ENCODE assay signal across 9 cellular contexts in the genomic region with DNA sequence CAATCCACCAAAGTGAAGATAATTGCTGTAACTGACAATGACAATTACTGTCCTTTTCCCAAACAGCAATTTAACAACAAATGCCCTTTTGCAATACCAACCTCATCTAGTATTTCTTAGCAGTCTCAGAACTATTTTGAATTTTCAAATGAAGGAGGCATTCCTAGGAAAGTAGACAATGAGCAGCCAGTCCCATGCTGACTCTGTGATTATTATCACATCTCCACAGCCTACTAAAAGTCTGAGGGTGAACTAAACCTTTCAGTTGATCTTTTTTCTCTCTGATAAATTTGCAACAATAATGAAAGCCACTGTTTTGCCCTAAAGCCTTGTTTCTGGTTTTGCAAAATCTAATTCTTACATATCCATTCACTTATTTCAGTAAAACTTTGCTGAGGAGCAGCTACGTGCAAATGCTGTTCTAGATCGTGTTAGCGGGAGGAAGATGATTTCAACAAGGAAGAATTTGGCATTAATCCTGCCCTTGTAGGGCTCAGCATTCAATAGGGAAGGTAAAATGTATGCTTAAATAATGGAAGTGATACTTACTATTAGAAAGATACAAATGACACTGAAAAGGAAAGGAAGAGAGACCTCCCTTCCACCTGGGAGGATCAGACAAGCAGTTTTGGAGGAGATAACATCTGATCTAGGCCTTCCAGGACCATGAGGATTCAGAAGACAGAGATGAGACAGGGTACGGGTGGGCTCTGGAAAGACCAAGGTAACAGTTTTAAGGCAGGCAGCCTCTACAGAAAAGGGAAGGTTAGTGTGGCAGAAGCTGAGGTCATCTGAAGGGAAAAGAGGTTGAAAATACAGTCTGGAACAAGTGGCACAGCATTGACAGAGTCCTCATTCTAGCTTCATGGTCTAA. TPM values are rescaled to one million over a fixed set of nuclear protein-coding genes. Genes with fewer than 3 reads are reported as not detected.
A peak's percentile ranks its signal among the peaks of the same experiment; 100 is the strongest.
DNase-seq lines count a peak whose midpoint lies in the region; ATAC-seq and TF ChIP-seq lines count a peak whose summit lies in the region.
"Had no signal": no experiment of that assay in that cellular context is flagged by ENCODE, and none has a peak within 500 bp of the region (broad histone marks: within the 10 kb centered on the region; RNA-seq: fewer than 3 reads in every experiment).

No MANE protein-coding gene starts in this region.

- intact Hi-C loops in heart left ventricle (cut with DNase I), result no loop called here
- intact Hi-C loops in cardiac septum (cut with DNase I), result no loop called here
- intact Hi-C loops in activated CD8-positive, alpha-beta T cell treated with anti-CD3 and anti-CD28 coated beads for 36 hours (cut with micrococcal nuclease), result no loop called here
- intact Hi-C loops in right cardiac atrium (cut with DNase I), result no loop called here

- POLR2A ChIA-PET in activated CD8-positive, alpha-beta T cell treated with anti-CD3 and anti-CD28 coated beads for 36 hours (lab: Charles Lee), result interaction anchor here (0.9 to 2.3 kb wide), 4 partner anchors 8 to 48 kb away, joined by 3 to 11 read pairs (median 4); partner anchors contain the start of gene SLC38A1

- H3K36me3 ChIP-seq in heart left ventricle, result no peaks in the 10 kb centered on the region
- peaks cover 17% of the 10 kb centered on the region for H3K36me3 ChIP-seq in thymus (ENCODE audit: control insufficient read depth, insufficient read depth)

- peak overlapping the region; percentile 8 for H3K4me3 Mint-ChIP-seq in activated CD8-positive, alpha-beta T cell treated with anti-CD3 and anti-CD28 coated beads for 36 hours
- H3K4me3 Mint-ChIP-seq: neural crest cell had no signal

- 41 to 49% (median 47%) methylated on average over 4 of the region's 4 CpGs for WGBS in heart left ventricle, 4 donors
- WGBS in thymus, result 90% methylated on average over 4 of the region's 4 CpGs
- 57% methylated on average over 4 of the region's 4 CpGs for WGBS in right cardiac atrium

- peaks cover 91% of the 10 kb centered on the region for H3K4me1 Mint-ChIP-seq in activated CD8-positive, alpha-beta T cell treated with anti-CD3 and anti-CD28 coated beads for 36 hours (ENCODE audit: low read depth)

- H3K9me3 Mint-ChIP-seq in activated CD8-positive, alpha-beta T cell treated with anti-CD3 and anti-CD28 coated beads for 36 hours, result peaks cover 2% of the 10 kb centered on the region
- H3K9me3 Mint-ChIP-seq: neural crest cell had no signal

- CTCF ChIA-PET in activated CD8-positive, alpha-beta T cell treated with anti-CD3 and anti-CD28 coated beads for 36 hours (lab: Charles Lee), result no interaction called here

- H3K27me3 ChIP-seq in heart left ventricle (no peaks in the 10 kb centered on the region), thymus (ENCODE audit: control insufficient read depth, insufficient read depth) (no peaks in the 10 kb centered on the region), right cardiac atrium (ENCODE audit: control insufficient read depth, insufficient read depth) (no peaks in the 10 kb centered on the region)

- peaks cover 0 to 79% (median 26%) of the 10 kb centered on the region in 12 donors for H3K4me1 ChIP-seq in heart left ventricle
- peaks cover 30% of the 10 kb centered on the region for H3K4me1 ChIP-seq in thymus (ENCODE audit: control insufficient read depth, insufficient read depth, low read length)
- peaks cover 2% of the 10 kb centered on the region for H3K4me1 ChIP-seq in right cardiac atrium (ENCODE audit: control insufficient read depth, insufficient read depth, low read length)

- peaks cover 87% of the 10 kb centered on the region for H3K36me3 Mint-ChIP-seq in activated CD8-positive, alpha-beta T cell treated with anti-CD3 and anti-CD28 coated beads for 36 hours (ENCODE audit: low read depth)

- H3K9me3 ChIP-seq in heart left ventricle (no peaks in the 10 kb centered on the region), thymus (ENCODE audit: control insufficient read depth) (no peaks in the 10 kb centered on the region), right cardiac atrium (ENCODE audit: control insufficient read depth, low read length) (no peaks in the 10 kb centered on the region)

- TF ChIP-seq CTCF in heart left ventricle (IDR thresholded peaks at IDR 0.05), result no peak
- no peak for TF ChIP-seq CTCF in activated CD8-positive, alpha-beta T cell treated with anti-CD3 and anti-CD28 coated beads for 36 hours (IDR thresholded peaks at IDR 0.05)
- TF ChIP-seq CTCF in foreskin fibroblast (IDR thresholded peaks at IDR 0.05; ENCODE audit: low read depth, low read length), result no peak

- ATAC-seq in heart left ventricle, result peak in 2 of 4 donors; percentile 34 to 40
- no peak for ATAC-seq in activated CD8-positive, alpha-beta T cell treated with anti-CD3 and anti-CD28 coated beads for 36 hours
- ATAC-seq in HG02642 (IDR thresholded peaks at IDR 0.05; ENCODE audit: poor library complexity, unreplicated experiment), result no peak
- ATAC-seq in right cardiac atrium, result no peak

- TF ChIP-seq POLR2A in heart left ventricle (IDR thresholded peaks at IDR 0.05), result no peak

- H3K27ac ChIP-seq in heart left ventricle (peak overlapping the region in 9 of 12 donors; percentile 41 to 66 (median 50)), thymus (ENCODE audit: low read depth) (peak overlapping the region; percentile 69), right cardiac atrium (ENCODE audit: low read length) (no peak overlapping the region)

- DNase-seq in heart left ventricle (no peak), cardiac septum (ENCODE audit: low spot score) (no peak), foreskin fibroblast (peak; percentile 45 to 59), inferior parietal cortex (ENCODE audit: extremely low spot score) (no peak), right cardiac atrium (no peak)
- no peak for DNase-seq in activated CD8-positive, alpha-beta T cell treated with anti-CD3 and anti-CD28 coated beads for 36 hours

- no peaks in the 10 kb centered on the region for H3K27me3 Mint-ChIP-seq in activated CD8-positive, alpha-beta T cell treated with anti-CD3 and anti-CD28 coated beads for 36 hours

- H3K27ac Mint-ChIP-seq in activated CD8-positive, alpha-beta T cell treated with anti-CD3 and anti-CD28 coated beads for 36 hours, result peak overlapping the region; percentile 99

- H3K4me3 ChIP-seq in heart left ventricle (no peak overlapping the region), foreskin fibroblast (ENCODE audit: low read depth in 1 of 2, low read length in 2 of 2) (no peak overlapping the region), thymus (ENCODE audit: low read length) (no peak overlapping the region), right cardiac atrium (ENCODE audit: low read length) (no peak overlapping the region)

RNA-seq across cellular contexts. Expression of gene SLC38A1, which starts 47.4 kb away (rescaled TPM):
- 100 to 1,000 TPM in 8 of 9 donors, 10 to 100 TPM in 1; 98.4 to 248 (median 157) TPM for total RNA-seq in heart left ventricle
- 100 to 1,000 TPM in 1 of 2 donors, 10 to 100 TPM in 1; 41.5 to 250 TPM for polyA plus RNA-seq in heart left ventricle
- total RNA-seq in cardiac septum, result 64.4 TPM
- 100 to 1,000 TPM; 167 to 168 TPM for total RNA-seq in activated CD8-positive, alpha-beta T cell treated with anti-CD3 and anti-CD28 coated beads for 36 hours
- 54.4 TPM for polyA plus RNA-seq in thymus
- total RNA-seq in right cardiac atrium, result 10 to 100 TPM; 53.5 to 82.4 (median 65.7) TPM
- 20.8 TPM for polyA plus RNA-seq in right cardiac atrium

Comparison
In these comparisons a context has a peak if more than half of its experiments do, and no peak if none do; other contexts are left out.
1. DNase-seq: peak in foreskin fibroblast (2 of 2); none in heart left ventricle (0 of 5), cardiac septum (single experiment), activated CD8-positive, alpha-beta T cell treated with anti-CD3 and anti-CD28 coated beads for 36 hours (single experiment), inferior parietal cortex (single experiment) and right cardiac atrium (0 of 3).